2 cellular contexts compared by ENCODE assay signal in genomic region chr11:114440971-114441810, GRCh38.
TF ChIP-seq lines count a peak whose summit lies in the region.

No MANE protein-coding gene starts in this region.

TF ChIP-seq in SK-N-SH, 30 proteins besides CTCF, POLR2A, EP300 and RAD21 (continued from another document):
- TF ChIP-seq IRF3 (IDR thresholded peaks at IDR 0.05; ENCODE audit: low read depth, low read length) (no peak), FOSL2 (IDR thresholded peaks at IDR 0.05; ENCODE audit: borderline replicate concordance, low read depth) (no peak), USF1 (IDR thresholded peaks at IDR 0.05; ENCODE audit: borderline replicate concordance, low read depth) (no peak), TCF12 (IDR thresholded peaks at IDR 0.05) (no peak), NRF1 (IDR thresholded peaks at IDR 0.05; ENCODE audit: low read depth, low read length) (no peak), RCOR1 (IDR thresholded peaks at IDR 0.05; ENCODE audit: low read length) (no peak), EZH2phosphoT487 (IDR thresholded peaks at IDR 0.05; ENCODE audit: borderline replicate concordance, low read depth) (no peak), GATA2 (CRISPR knock-in tag; IDR thresholded peaks at IDR 0.05) (no peak), NFIC (IDR thresholded peaks at IDR 0.05; ENCODE audit: borderline replicate concordance) (no peak), TAF1 (IDR thresholded peaks at IDR 0.05; ENCODE audit: borderline replicate concordance, low read depth, low read length) (no peak), MAX (IDR thresholded peaks at IDR 0.05; ENCODE audit: low read depth) (no peak)
- TF ChIP-seq, protein P1, sequence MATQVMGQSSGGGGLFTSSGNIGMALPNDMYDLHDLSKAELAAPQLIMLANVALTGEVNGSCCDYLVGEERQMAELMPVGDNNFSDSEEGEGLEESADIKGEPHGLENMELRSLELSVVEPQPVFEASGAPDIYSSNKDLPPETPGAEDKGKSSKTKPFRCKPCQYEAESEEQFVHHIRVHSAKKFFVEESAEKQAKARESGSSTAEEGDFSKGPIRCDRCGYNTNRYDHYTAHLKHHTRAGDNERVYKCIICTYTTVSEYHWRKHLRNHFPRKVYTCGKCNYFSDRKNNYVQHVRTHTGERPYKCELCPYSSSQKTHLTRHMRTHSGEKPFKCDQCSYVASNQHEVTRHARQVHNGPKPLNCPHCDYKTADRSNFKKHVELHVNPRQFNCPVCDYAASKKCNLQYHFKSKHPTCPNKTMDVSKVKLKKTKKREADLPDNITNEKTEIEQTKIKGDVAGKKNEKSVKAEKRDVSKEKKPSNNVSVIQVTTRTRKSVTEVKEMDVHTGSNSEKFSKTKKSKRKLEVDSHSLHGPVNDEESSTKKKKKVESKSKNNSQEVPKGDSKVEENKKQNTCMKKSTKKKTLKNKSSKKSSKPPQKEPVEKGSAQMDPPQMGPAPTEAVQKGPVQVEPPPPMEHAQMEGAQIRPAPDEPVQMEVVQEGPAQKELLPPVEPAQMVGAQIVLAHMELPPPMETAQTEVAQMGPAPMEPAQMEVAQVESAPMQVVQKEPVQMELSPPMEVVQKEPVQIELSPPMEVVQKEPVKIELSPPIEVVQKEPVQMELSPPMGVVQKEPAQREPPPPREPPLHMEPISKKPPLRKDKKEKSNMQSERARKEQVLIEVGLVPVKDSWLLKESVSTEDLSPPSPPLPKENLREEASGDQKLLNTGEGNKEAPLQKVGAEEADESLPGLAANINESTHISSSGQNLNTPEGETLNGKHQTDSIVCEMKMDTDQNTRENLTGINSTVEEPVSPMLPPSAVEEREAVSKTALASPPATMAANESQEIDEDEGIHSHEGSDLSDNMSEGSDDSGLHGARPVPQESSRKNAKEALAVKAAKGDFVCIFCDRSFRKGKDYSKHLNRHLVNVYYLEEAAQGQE (IDR thresholded peaks at IDR 0.05; ENCODE audit: low read depth, low read length) = no peak

TF ChIP-seq in SK-N-SH treated with all-trans-retinoic acid at 6 μM for 48 hours, 23 proteins besides CTCF, POLR2A, EP300 and RAD21 (continued from another document):
- TF ChIP-seq TSHZ2 (CRISPR knock-in tag; IDR thresholded peaks at IDR 0.05) = no peak
- no peak for TF ChIP-seq GLIS3 (CRISPR knock-in tag; IDR thresholded peaks at IDR 0.05)
- TF ChIP-seq ZNF8 (CRISPR knock-in tag; IDR thresholded peaks at IDR 0.05) = no peak
- TF ChIP-seq ZNF70 (CRISPR knock-in tag; IDR thresholded peaks at IDR 0.05) = no peak
- no peak for TF ChIP-seq ISL1 (CRISPR knock-in tag; IDR thresholded peaks at IDR 0.05)
- TF ChIP-seq, protein P2, sequence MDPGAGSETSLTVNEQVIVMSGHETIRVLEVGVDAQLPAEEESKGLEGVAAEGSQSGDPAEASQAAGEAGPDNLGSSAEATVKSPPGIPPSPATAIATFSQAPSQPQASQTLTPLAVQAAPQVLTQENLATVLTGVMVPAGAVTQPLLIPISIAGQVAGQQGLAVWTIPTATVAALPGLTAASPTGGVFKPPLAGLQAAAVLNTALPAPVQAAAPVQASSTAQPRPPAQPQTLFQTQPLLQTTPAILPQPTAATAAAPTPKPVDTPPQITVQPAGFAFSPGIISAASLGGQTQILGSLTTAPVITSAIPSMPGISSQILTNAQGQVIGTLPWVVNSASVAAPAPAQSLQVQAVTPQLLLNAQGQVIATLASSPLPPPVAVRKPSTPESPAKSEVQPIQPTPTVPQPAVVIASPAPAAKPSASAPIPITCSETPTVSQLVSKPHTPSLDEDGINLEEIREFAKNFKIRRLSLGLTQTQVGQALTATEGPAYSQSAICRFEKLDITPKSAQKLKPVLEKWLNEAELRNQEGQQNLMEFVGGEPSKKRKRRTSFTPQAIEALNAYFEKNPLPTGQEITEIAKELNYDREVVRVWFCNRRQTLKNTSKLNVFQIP (CRISPR knock-in tag; IDR thresholded peaks at IDR 0.05; ENCODE audit: borderline replicate concordance, low read depth) = no peak
- no peak for TF ChIP-seq ZFP30 (CRISPR knock-in tag; IDR thresholded peaks at IDR 0.05)
- TF ChIP-seq ZFP3 (CRISPR knock-in tag; IDR thresholded peaks at IDR 0.05) = no peak
- no peak for TF ChIP-seq SNAI2 (CRISPR knock-in tag; IDR thresholded peaks at IDR 0.05)
